Comparison of ENCODE assay signal across 12 cellular contexts in the genomic region with DNA sequence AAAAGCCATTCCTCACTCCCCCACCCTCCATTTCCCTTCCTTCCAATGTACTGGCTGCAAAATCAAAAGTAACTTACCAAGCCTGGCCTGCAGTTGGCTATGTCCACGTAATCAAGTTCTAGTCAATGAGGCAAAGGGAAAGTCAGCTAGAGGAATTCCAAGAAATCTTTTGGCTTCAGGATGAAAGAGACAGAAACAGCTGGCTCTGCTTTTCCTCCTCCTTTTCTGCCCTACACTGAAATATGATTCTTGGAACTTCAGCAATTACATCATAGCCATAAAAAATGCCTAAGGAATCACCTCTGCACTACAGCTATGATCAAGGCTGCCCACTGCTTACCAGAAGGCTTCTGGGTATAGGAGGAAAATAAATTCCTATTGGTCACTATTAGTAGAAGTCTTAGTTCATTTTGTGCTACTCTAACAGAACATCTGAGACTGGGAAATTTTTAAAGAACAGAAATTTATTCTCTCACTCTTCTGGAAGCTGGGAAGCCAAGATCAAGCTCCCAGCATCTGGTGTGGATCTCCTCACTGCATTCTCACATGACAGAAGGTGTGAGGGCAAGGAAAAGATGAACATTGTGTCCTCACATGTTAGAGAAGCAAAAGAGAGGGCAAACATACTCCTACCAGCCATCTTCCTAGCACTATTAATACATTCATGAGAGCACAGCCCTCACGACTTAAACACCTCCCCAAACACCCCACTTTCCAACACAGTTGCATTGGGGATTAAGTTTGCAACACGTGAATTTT.
DNase-seq lines count a peak whose midpoint lies in the region; ATAC-seq, FAIRE-seq and TF ChIP-seq lines count a peak whose summit lies in the region.
"Had no signal": no experiment of that assay in that cellular context is flagged by ENCODE, and none has a peak within 500 bp of the region (broad histone marks: within the 10 kb centered on the region; RNA-seq: fewer than 3 reads in every experiment).

No MANE protein-coding gene starts in this region.

- no peaks in the 10 kb centered on the region for H3K9me2 ChIP-seq in SK-N-SH

- H3K27ac Mint-ChIP-seq in activated T-helper 1 cell treated with anti-CD3 and anti-CD28 coated beads, Interleukin-12 subunit alpha, Interleukin-12 subunit beta, Interleukin-2, Interleukin-4 antibody, amounts not matched to agents 30 ng/mL and 10 ng/mL and 1 ng/mL, durations not matched to agents 14 hours and 24 hours and 36 hours, result no peak overlapping the region
- H3K27ac Mint-ChIP-seq: natural killer cell had no signal

- H3K4me1 Mint-ChIP-seq in activated T-helper 1 cell treated with anti-CD3 and anti-CD28 coated beads, Interleukin-12 subunit alpha, Interleukin-12 subunit beta, Interleukin-2, Interleukin-4 antibody, amounts not matched to agents 30 ng/mL and 10 ng/mL and 1 ng/mL, durations not matched to agents 14 hours and 24 hours and 36 hours (ENCODE audit: low read depth), result no peaks in the 10 kb centered on the region
- H3K4me1 Mint-ChIP-seq: natural killer cell had no signal

- H3K27ac ChIP-seq in SK-N-SH (ENCODE audit: low read depth in 2 of 2, low read length in 1 of 2) (no peak overlapping the region), gastroesophageal sphincter (peak overlapping the region in 3 of 4 donors; percentile 32 to 50 (median 44))
- H3K27ac ChIP-seq: vagina had no signal

- TF ChIP-seq CTCF in SK-N-SH (IDR thresholded peaks at IDR 0.05) (no peak), gastroesophageal sphincter (IDR thresholded peaks at IDR 0.05) (peak in 1 of 4 experiments; percentile 23)

- no peaks in the 10 kb centered on the region for H3K36me3 Mint-ChIP-seq in activated T-helper 1 cell treated with anti-CD3 and anti-CD28 coated beads, Interleukin-12 subunit alpha, Interleukin-12 subunit beta, Interleukin-2, Interleukin-4 antibody, amounts not matched to agents 30 ng/mL and 10 ng/mL and 1 ng/mL, durations not matched to agents 14 hours and 24 hours and 36 hours (ENCODE audit: low read depth)
- H3K36me3 Mint-ChIP-seq: natural killer cell had no signal

- no peaks in the 10 kb centered on the region for H3F3A ChIP-seq in SK-N-SH (replicated peaks; ENCODE audit: insufficient read depth)

- TF ChIP-seq EP300 in SK-N-SH (IDR thresholded peaks at IDR 0.05; ENCODE audit: borderline replicate concordance in 1 of 2, low read depth in 1 of 2, low read length in 1 of 2) (no peak), gastroesophageal sphincter (IDR thresholded peaks at IDR 0.05) (no peak)

- no peak for TF ChIP-seq RAD21 in SK-N-SH (IDR thresholded peaks at IDR 0.05; ENCODE audit: low read length)

- H4K20me1 ChIP-seq in SK-N-SH (ENCODE audit: insufficient read depth), result no peaks in the 10 kb centered on the region

- CTCF ChIA-PET in SK-N-SH (lab: Yijun Ruan, JAX), result no interaction called here

- no peaks in the 10 kb centered on the region for H3K9me3 ChIP-seq in SK-N-SH
- no peaks in the 10 kb centered on the region for H3K9me3 ChIP-seq in gastroesophageal sphincter
- H3K9me3 ChIP-seq: vagina had no signal

- no peak overlapping the region for H3K4me3 Mint-ChIP-seq in activated T-helper 1 cell treated with anti-CD3 and anti-CD28 coated beads, Interleukin-12 subunit alpha, Interleukin-12 subunit beta, Interleukin-2, Interleukin-4 antibody, amounts not matched to agents 30 ng/mL and 10 ng/mL and 1 ng/mL, durations not matched to agents 14 hours and 24 hours and 36 hours
- H3K4me3 Mint-ChIP-seq: natural killer cell had no signal

- H3K4me2 ChIP-seq in SK-N-SH, result no peak overlapping the region

- POLR2A ChIA-PET in SK-N-SH (lab: Yijun Ruan, JAX), result no interaction called here

- peak; percentile 16 for DNase-seq in ELF-1 (ENCODE audit: low read depth, low spot score)
- no peak for DNase-seq in SK-N-SH
- peak; percentile 41 for DNase-seq in renal cortical epithelial cell (ENCODE audit: low read depth)
- DNase-seq in activated T-helper 1 cell treated with anti-CD3 and anti-CD28 coated beads, Interleukin-12 subunit alpha, Interleukin-12 subunit beta, Interleukin-2, Interleukin-4 antibody, amounts not matched to agents 30 ng/mL and 10 ng/mL and 1 ng/mL, durations not matched to agents 14 hours and 24 hours and 36 hours (ENCODE audit: low spot score), result no peak
- DNase-seq in GM12892 (ENCODE audit: insufficient read length), result no peak
- DNase-seq: natural killer cell, NCI-H2081 had no signal

- no peaks in the 10 kb centered on the region for H3K79me2 ChIP-seq in SK-N-SH (ENCODE audit: insufficient read depth)

- intact Hi-C loops in activated T-helper 1 cell treated with anti-CD3 and anti-CD28 coated beads, Interleukin-12 subunit alpha, Interleukin-12 subunit beta, Interleukin-2, Interleukin-4 antibody, amounts not matched to agents 30 ng/mL and 10 ng/mL and 1 ng/mL, durations not matched to agents 14 hours and 24 hours and 36 hours (cut with micrococcal nuclease), result no loop called here

- 70% methylated on average over 3 of the region's 3 CpGs for WGBS in SK-N-SH (ENCODE audit: low lambda C conversion rate)
- 29 to 46% methylated on average over 3 of the region's 3 CpGs for WGBS in gastroesophageal sphincter (ENCODE audit: low coverage in 1 of 2), 2 donors

- H3K9ac ChIP-seq in SK-N-SH, result no peak overlapping the region

- no peak overlapping the region for H3K4me3 ChIP-seq in SK-N-SH (ENCODE audit: low read depth in 2 of 2, low read length in 1 of 2)
- no peak overlapping the region for H3K4me3 ChIP-seq in gastroesophageal sphincter
- H3K4me3 ChIP-seq: vagina had no signal

- H2AFZ ChIP-seq in SK-N-SH (ENCODE audit: low read depth), result no peak overlapping the region

- TF ChIP-seq POLR2A in gastroesophageal sphincter (IDR thresholded peaks at IDR 0.05) (no peak), GM12892 (IDR thresholded peaks at IDR 0.05; ENCODE audit: low read depth, low read length) (no peak)

- peaks cover 4% of the 10 kb centered on the region for H3K27me3 Mint-ChIP-seq in activated T-helper 1 cell treated with anti-CD3 and anti-CD28 coated beads, Interleukin-12 subunit alpha, Interleukin-12 subunit beta, Interleukin-2, Interleukin-4 antibody, amounts not matched to agents 30 ng/mL and 10 ng/mL and 1 ng/mL, durations not matched to agents 14 hours and 24 hours and 36 hours (ENCODE audit: insufficient read depth)

- H3K9me3 Mint-ChIP-seq in activated T-helper 1 cell treated with anti-CD3 and anti-CD28 coated beads, Interleukin-12 subunit alpha, Interleukin-12 subunit beta, Interleukin-2, Interleukin-4 antibody, amounts not matched to agents 30 ng/mL and 10 ng/mL and 1 ng/mL, durations not matched to agents 14 hours and 24 hours and 36 hours, result no peaks in the 10 kb centered on the region

- peak; percentile 86 for ATAC-seq in gastroesophageal sphincter
- ATAC-seq in HG03135 (IDR thresholded peaks at IDR 0.05; ENCODE audit: unreplicated experiment), result no peak
- ATAC-seq in HG02840 (IDR thresholded peaks at IDR 0.05; ENCODE audit: low FRiP score, unreplicated experiment), result no peak
- ATAC-seq: HCT116, natural killer cell had no signal

- FAIRE-seq in GM12892 (lab: Jason Lieb, UNC), result no peak

- H3K4me1 ChIP-seq in SK-N-SH (ENCODE audit: control insufficient read depth in 1 of 2, insufficient read depth in 2 of 2, low read depth in 1 of 2, low read length in 1 of 2) (no peaks in the 10 kb centered on the region; a peak in 1 of 4 replicates), gastroesophageal sphincter (peaks cover 0 to 14% (median 0%) of the 10 kb centered on the region in 3 donors)
- H3K4me1 ChIP-seq: vagina had no signal

- H3K27me3 ChIP-seq in SK-N-SH (ENCODE audit: insufficient read depth) (no peaks in the 10 kb centered on the region), gastroesophageal sphincter (no peaks in the 10 kb centered on the region)
- H3K27me3 ChIP-seq: vagina had no signal

- H3K36me3 ChIP-seq in SK-N-SH (replicated peaks in 1 of 2; ENCODE audit: control insufficient read depth in 1 of 2, insufficient read depth in 2 of 2, low read length in 1 of 2) (no peaks in the 10 kb centered on the region), gastroesophageal sphincter (no peaks in the 10 kb centered on the region)
- H3K36me3 ChIP-seq: vagina had no signal

TF ChIP-seq in SK-N-SH, 30 proteins besides CTCF, POLR2A, EP300 and RAD21:
- 0 out of 2 replicates have a peak, but pooled peaks have one; percentile 9 for TF ChIP-seq JUND (IDR thresholded peaks at IDR 0.05)
- TF ChIP-seq POLR2AphosphoS5 (IDR thresholded peaks at IDR 0.05; ENCODE audit: low read depth, low read length), result no peak
- peak; percentile 78 for TF ChIP-seq TCF12 (IDR thresholded peaks at IDR 0.05)
TF ChIP-seq in SK-N-SH: peak in this region for 2.

Comparison
In these comparisons a context has a peak if more than half of its experiments do, and no peak if none do; other contexts are left out.
1. DNase-seq: peak in ELF-1 (single experiment) and renal cortical epithelial cell (single experiment); none in SK-N-SH (single experiment), activated T-helper 1 cell treated with anti-CD3 and anti-CD28 coated beads, Interleukin-12 subunit alpha, Interleukin-12 subunit beta, Interleukin-2, Interleukin-4 antibody, amounts not matched to agents 30 ng/mL and 10 ng/mL and 1 ng/mL, durations not matched to agents 14 hours and 24 hours and 36 hours (single experiment) and GM12892 (single experiment).
2. H3K27ac ChIP-seq: peak in gastroesophageal sphincter (3 of 4); none in SK-N-SH (0 of 2).